In genomic region chr16:5003828-5004227, GRCh38 we compare ENCODE assay signal across 18 cellular contexts. TPM values are rescaled to one million over a fixed set of nuclear protein-coding genes. Genes with fewer than 3 reads are reported as not detected.
DNase-seq lines count a peak whose midpoint lies in the region; ATAC-seq, FAIRE-seq and TF ChIP-seq lines count a peak whose summit lies in the region.
"Had no signal": no experiment of that assay in that cellular context is flagged by ENCODE, and none has a peak within 500 bp of the region (broad histone marks: within the 10 kb centered on the region; RNA-seq: fewer than 3 reads in every experiment).

No MANE protein-coding gene starts in this region.

- no peak overlapping the region for H4K8ac ChIP-seq in neuronal stem cell (ENCODE audit: low read depth, low read length)

- no peaks in the 10 kb centered on the region for H3K79me1 ChIP-seq in neuronal stem cell (ENCODE audit: low read depth, low read length)

- no peak overlapping the region for H2AFZ ChIP-seq in neuronal stem cell (ENCODE audit: low read length)

- no peak overlapping the region for H4K91ac ChIP-seq in neuronal stem cell (ENCODE audit: low read depth, low read length, poor library complexity)

- no peak overlapping the region for H2BK12ac ChIP-seq in neuronal stem cell (ENCODE audit: low read length)

- peak overlapping the region; percentile 39 for H3K27ac ChIP-seq in cingulate gyrus (ENCODE audit: low read depth, low read length)
- no peak overlapping the region for H3K27ac ChIP-seq in neuronal stem cell (replicated peaks; ENCODE audit: low read length)
- H3K27ac ChIP-seq: A549, C4-2B had no signal

- intact Hi-C loops in left ventricle myocardium superior (cut with micrococcal nuclease) (no loop called here), Right ventricle myocardium inferior (cut with DNase I) (no loop called here)

- no peak overlapping the region for H2BK15ac ChIP-seq in neuronal stem cell (ENCODE audit: low read length)

- peak overlapping the region; percentile 71 for H3K14ac ChIP-seq in neuronal stem cell (ENCODE audit: low read length)

- no peak overlapping the region for H3K4me2 ChIP-seq in neuronal stem cell (ENCODE audit: insufficient read depth, low read length, poor library complexity, severe bottlenecking)
- H3K4me2 ChIP-seq: A549 had no signal

- peaks cover 0 to 4% (median 0%) of the 10 kb centered on the region in 3 experiments for H3K27me3 ChIP-seq in neuronal stem cell (ENCODE audit: control insufficient read depth in 3 of 3, insufficient read depth in 3 of 3, low read depth in 1 of 3, low read length in 3 of 3)

- DNase-seq in left ventricle myocardium superior (no peak), Right ventricle myocardium inferior (ENCODE audit: missing footprints) (no peak), neuronal stem cell (ENCODE audit: low spot score) (no peak), NCI-H524 (lab: John Stamatoyannopoulos, UW) (no peak), D721Med (ENCODE audit: insufficient read length, low spot score) (no peak)
- DNase-seq: BE2C; CD4-positive, alpha-beta memory T cell; DMS153; DMS79 treated with DMSO at 0.1 percent for 48 hours; EL; GOT3; H9 had no signal

- H2BK5ac ChIP-seq in neuronal stem cell (ENCODE audit: low read length), result no peak overlapping the region

- ATAC-seq in left ventricle myocardium superior, result peak; percentile 52
- ATAC-seq in Right ventricle myocardium inferior, result no peak

- no peaks in the 10 kb centered on the region for H3K4me1 ChIP-seq in neuronal stem cell (ENCODE audit: control insufficient read depth in 2 of 2, insufficient read depth in 1 of 2, low read depth in 1 of 2, low read length in 2 of 2)
- H3K4me1 ChIP-seq: A549, BE2C had no signal

- H3K9ac ChIP-seq in neuronal stem cell (ENCODE audit: low read depth, low read length, poor library complexity), result no peak overlapping the region

- H3K4ac ChIP-seq in neuronal stem cell (ENCODE audit: low read length), result peak overlapping the region; percentile 37

- no peak overlapping the region for H3K18ac ChIP-seq in neuronal stem cell (ENCODE audit: low read length)

- no peak overlapping the region for H2BK120ac ChIP-seq in neuronal stem cell (ENCODE audit: low read depth, low read length)

- H2AK5ac ChIP-seq in neuronal stem cell (ENCODE audit: low read depth, low read length), result no peak overlapping the region

- no peak overlapping the region for H3K4me3 ChIP-seq in neuronal stem cell (ENCODE audit: low read length in 2 of 2)
- H3K4me3 ChIP-seq: A549 had no signal

- H3K23ac ChIP-seq in neuronal stem cell (ENCODE audit: low read depth, low read length, poor library complexity), result no peak overlapping the region

- no peaks in the 10 kb centered on the region for H3K9me3 ChIP-seq in neuronal stem cell (replicated peaks in 1 of 2; ENCODE audit: control insufficient read depth in 2 of 2, insufficient read depth in 1 of 2, low read depth in 1 of 2, low read length in 2 of 2)
- H3K9me3 ChIP-seq: A549, BE2C had no signal

- TF ChIP-seq CTCF in D721Med (IDR thresholded peaks at IDR 0.05; ENCODE audit: insufficient read depth, missing control alignments), result no peak

- FAIRE-seq in D721Med (lab: Jason Lieb, UNC), result no peak
- FAIRE-seq: A549, G401.6, GM12891 had no signal

- no peaks in the 10 kb centered on the region for H3K36me3 ChIP-seq in neuronal stem cell (replicated peaks in 1 of 2; ENCODE audit: control insufficient read depth in 2 of 2, insufficient read depth in 2 of 2, low read length in 2 of 2)
- H3K36me3 ChIP-seq: BE2C had no signal

- WGBS in neuronal stem cell (ENCODE audit: extremely low coverage in 2 of 2, insufficient read length in 2 of 2, insufficient replicate concordance in 1 of 2), 2 donors, result no CpG with 5 or more reads among the region's 10 CpGs

RNA-seq across cellular contexts. Expression of gene NAGPA, which starts 29.9 kb away (rescaled TPM):
- 6.1 TPM for total RNA-seq in left ventricle myocardium superior
- total RNA-seq in Right ventricle myocardium inferior, result 6.5 TPM
- 3.1 TPM for polyA plus RNA-seq in neuronal stem cell (2013, experiment 1 of 2)
- polyA plus RNA-seq in neuronal stem cell (2013, experiment 2 of 2), result 2.7 TPM

RNA-seq across cellular contexts. Expression of gene SEC14L5, which starts 45.7 kb away (rescaled TPM):
- total RNA-seq in left ventricle myocardium superior, result 31.4 TPM
- 23.5 TPM for total RNA-seq in Right ventricle myocardium inferior
- polyA plus RNA-seq in neuronal stem cell (2013, experiment 1 of 2), result 0.11 TPM
- polyA plus RNA-seq in neuronal stem cell (2013, experiment 2 of 2), result 0.08 TPM
- total RNA-seq: CD4-positive, alpha-beta memory T cell; HT1080 had no signal
- polyA plus RNA-seq: CD4-positive, alpha-beta memory T cell had no signal
